ENCODE assay signal across 1 cellular context in the genomic region with DNA sequence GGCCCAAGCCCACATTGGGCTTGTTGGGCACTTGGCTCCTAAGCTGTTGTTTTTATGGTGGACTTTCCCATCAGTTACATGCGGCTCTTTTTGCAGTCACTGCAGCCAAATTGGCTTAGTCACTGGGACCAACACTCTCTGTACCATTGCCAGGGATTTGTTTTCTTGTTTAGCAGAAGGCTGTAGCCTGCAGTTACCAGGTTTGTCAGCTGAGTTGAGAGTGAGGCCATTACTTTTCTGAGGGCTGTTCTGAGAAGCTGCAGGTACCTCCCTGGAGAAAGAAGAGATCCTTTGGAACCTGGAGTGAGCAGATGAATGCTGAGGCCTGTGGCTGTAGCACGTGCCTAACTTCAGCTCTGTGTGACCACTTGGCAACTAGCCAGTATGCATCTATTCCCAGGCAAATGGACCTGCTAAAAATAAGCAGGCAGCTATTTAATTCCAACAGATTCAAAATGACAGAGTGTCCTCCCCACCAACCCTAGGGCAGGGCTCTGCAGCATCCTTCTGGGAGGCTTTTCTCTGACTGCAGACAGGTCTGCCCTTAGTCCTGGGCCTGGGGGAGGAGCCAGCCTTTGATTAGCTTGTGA.
TF ChIP-seq lines count a peak whose summit lies in the region.

No MANE protein-coding gene starts in this region.

TF ChIP-seq in HepG2, 621 proteins besides CTCF, POLR2A, EP300 and RAD21 (continued from another document):
- TF ChIP-seq ZNF598 (CRISPR knock-in tag; IDR thresholded peaks at IDR 0.05; ENCODE audit: borderline replicate concordance), result no peak
